Comparison of ENCODE assay signal across 7 cellular contexts in the genomic region with DNA sequence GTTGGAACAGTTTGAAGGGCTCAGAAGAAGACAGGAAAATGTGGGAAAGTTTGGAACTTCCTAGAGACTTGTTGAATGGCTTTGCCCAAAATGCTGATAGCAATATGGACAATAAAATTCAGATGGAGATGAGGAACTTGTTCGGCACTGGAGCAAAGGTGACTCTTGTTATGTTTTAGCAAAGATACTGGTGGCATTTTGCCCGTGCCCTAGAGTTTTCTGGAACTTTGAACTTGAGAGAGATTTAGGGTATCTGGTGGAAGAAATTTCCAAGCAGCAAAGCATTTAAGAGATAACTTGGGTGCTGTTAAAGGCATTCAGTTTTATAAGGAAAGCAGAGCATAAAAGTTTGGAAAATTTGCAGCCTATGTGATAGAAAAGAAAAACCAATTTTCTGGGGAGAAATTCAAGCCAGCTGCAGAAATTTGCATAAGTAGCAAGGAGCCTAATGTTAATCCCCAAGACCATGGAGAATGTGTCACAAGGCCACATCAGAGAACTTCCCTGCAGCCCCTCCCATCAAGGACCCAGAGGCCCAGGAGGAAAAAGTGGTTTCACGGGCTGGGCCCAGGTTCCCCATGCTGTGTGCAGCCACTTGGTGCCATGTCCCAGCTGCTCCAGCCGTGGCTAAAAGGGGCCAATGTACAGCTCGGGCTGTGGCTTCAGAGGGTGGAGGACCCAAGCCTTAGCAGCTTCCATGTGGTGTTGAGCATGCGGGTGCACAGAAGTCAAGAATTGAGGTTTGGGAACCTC. TPM values are rescaled to one million over a fixed set of nuclear protein-coding genes. Genes with fewer than 3 reads are reported as not detected.
DNase-seq lines count a peak whose midpoint lies in the region; ATAC-seq, FAIRE-seq and TF ChIP-seq lines count a peak whose summit lies in the region.
"Not testable (repeated sequence)": the region's sequence is repeated elsewhere in the genome, so short reads cannot be mapped to it uniquely, and the experiment has no call there.

No MANE protein-coding gene starts in this region.

- H4K91ac ChIP-seq in H1 (replicated peaks; ENCODE audit: insufficient read length, low read length); neuronal stem cell (ENCODE audit: low read depth, low read length, poor library complexity): not testable (repeated sequence)

- WGBS in H1 (ENCODE audit: extremely low coverage in 1 of 2, insufficient coverage in 1 of 2, insufficient read length in 1 of 2, insufficient replicate concordance in 2 of 2, low coverage in 1 of 2, low lambda C conversion rate in 2 of 2, missing lambda C conversion rate in 1 of 2), 2 experiments: 88% methylated on average over 6 of the region's 6 CpGs; no CpG with 5 or more reads in 1 of the 2 experiments
- WGBS in neuronal stem cell (ENCODE audit: extremely low coverage in 2 of 2, insufficient read length in 2 of 2, insufficient replicate concordance in 1 of 2), 2 donors: no CpG with 5 or more reads among the region's 6 CpGs

- H3K4me1 Mint-ChIP-seq in GM23338: peaks cover 14% of the 10 kb centered on the region

- peak; percentile 16; the same call in 2 of the 3 replicates for ATAC-seq in GM23338

- DNase-seq in GM23338 (ENCODE audit: low spot score); H1 (ENCODE audit: low read depth in 1 of 2, low spot score in 2 of 2); neuronal stem cell (ENCODE audit: low spot score): not testable (repeated sequence)
- peak; percentile 46 for DNase-seq in Jurkat, Clone E6-1 (ENCODE audit: low read depth, low spot score)
- peak; percentile 74 for DNase-seq in MV-4-11 (lab: John Stamatoyannopoulos, UW)
- DNase-seq in SJCRH30: peak; percentile 6 to 17

- H3K56ac ChIP-seq in H1 (replicated peaks; ENCODE audit: insufficient read length, low read depth, low read length): not testable (repeated sequence)

- H2BK15ac ChIP-seq in H1 (ENCODE audit: low read length); neuronal stem cell (ENCODE audit: low read length): not testable (repeated sequence)

- H4K8ac ChIP-seq in H1 (ENCODE audit: extremely low read depth, insufficient read depth, low read length): peak overlapping the region; percentile 51; the same call in 1 of the 2 replicates
- H4K8ac ChIP-seq in neuronal stem cell (ENCODE audit: low read depth, low read length): not testable (repeated sequence)

- H3K27ac ChIP-seq in BLaER1 (peak overlapping the region; percentile 43), GM23338 (ENCODE audit: low read depth) (0 out of 2 replicates have a peak overlapping the region, but pooled peaks have one; percentile 39)
- H3K27ac ChIP-seq in SJCRH30; H1 (ENCODE audit: low read depth, low read length); neuronal stem cell (replicated peaks; ENCODE audit: low read length): not testable (repeated sequence)

- not testable (repeated sequence) for FAIRE-seq in H1 (lab: Jason Lieb, UNC)

- not testable (repeated sequence) for H3K79me2 ChIP-seq in GM23338 (replicated peaks; ENCODE audit: insufficient read depth); H1 (ENCODE audit: control insufficient read depth in 1 of 2, insufficient read depth in 2 of 2, low read length in 2 of 2)

- peak overlapping the region; percentile 17; the same call in 1 of the 2 replicates for H3K9ac ChIP-seq in BLaER1
- not testable (repeated sequence) for H3K9ac ChIP-seq in H1 (replicated peaks in 1 of 4; ENCODE audit: extremely low read depth in 1 of 4, low read depth in 3 of 4, low read length in 3 of 4); neuronal stem cell (ENCODE audit: low read depth, low read length, poor library complexity)

- H3K36me3 Mint-ChIP-seq in GM23338 (ENCODE audit: low read depth): not testable (repeated sequence)

- not testable (repeated sequence) for H2BK20ac ChIP-seq in H1 (ENCODE audit: low read length)

- POLR2A ChIA-PET in H1 (lab: Charles Lee; ENCODE audit: partially characterized antibody): interaction anchor here (1.0 to 1.5 kb wide), 3 partner anchors 15 to 76 kb away, joined by 3 to 4 read pairs (median 3); no protein-coding TSS in a partner anchor

- H3K14ac ChIP-seq in H1 (ENCODE audit: insufficient read length); neuronal stem cell (ENCODE audit: low read length): not testable (repeated sequence)

- not testable (repeated sequence) for H3F3A ChIP-seq in GM23338 (replicated peaks; ENCODE audit: low read depth)

- H2BK120ac ChIP-seq in H1 (replicated peaks; ENCODE audit: low read depth, low read length); neuronal stem cell (ENCODE audit: low read depth, low read length): not testable (repeated sequence)

- TF ChIP-seq EP300 in H1 (IDR thresholded peaks at IDR 0.05; ENCODE audit: borderline replicate concordance in 1 of 2, low read depth in 2 of 2, low read length in 2 of 2): not testable (repeated sequence)

- not testable (repeated sequence) for TF ChIP-seq CTCF in GM23338 (conservative IDR thresholded peaks at IDR 0.05; ENCODE audit: low read depth in 2 of 2); H1 (IDR thresholded peaks at IDR 0.05; ENCODE audit: control extremely low read depth in 1 of 3, insufficient read depth in 1 of 3, low read depth in 1 of 3, low read length in 3 of 3)

- TF ChIP-seq POLR2A in H1 (IDR thresholded peaks at IDR 0.05; ENCODE audit: control extremely low read depth in 1 of 2, low read depth in 2 of 2, low read length in 2 of 2): not testable (repeated sequence)

- CTCF ChIA-PET in H1 (lab: Charles Lee; ENCODE audit: partially characterized antibody): interaction anchor here (0.7 kb wide), 1 partner anchor 11 kb away, joined by 4 read pairs; no protein-coding TSS in a partner anchor

- not testable (repeated sequence) for H3K27ac Mint-ChIP-seq in GM23338

- not testable (repeated sequence) for TF ChIP-seq RAD21 in H1 (IDR thresholded peaks at IDR 0.05 in 1 of 2, conservative IDR thresholded peaks at IDR 0.05 in 1 of 2; ENCODE audit: low read depth in 2 of 2, low read length in 2 of 2)

- not testable (repeated sequence) for H2BK5ac ChIP-seq in H1 (ENCODE audit: low read depth, low read length)
- H2BK5ac ChIP-seq in neuronal stem cell (ENCODE audit: low read length): peak overlapping the region; percentile 53

- not testable (repeated sequence) for H3K23me2 ChIP-seq in H1 (ENCODE audit: low read depth, low read length)

- H3K9me3 Mint-ChIP-seq in GM23338: not testable (repeated sequence)

- H4K5ac ChIP-seq in H1 (ENCODE audit: insufficient read length, low read depth, low read length): not testable (repeated sequence)

- H3K9me3 ChIP-seq in BLaER1; SJCRH30 (replicated peaks); H1 (ENCODE audit: insufficient read depth in 2 of 2, low read depth in 1 of 2, low read length in 1 of 2); neuronal stem cell (replicated peaks in 1 of 2; ENCODE audit: control insufficient read depth in 2 of 2, insufficient read depth in 1 of 2, low read depth in 1 of 2, low read length in 2 of 2): not testable (repeated sequence)

- H3K27me3 ChIP-seq in BLaER1; GM23338 (ENCODE audit: insufficient read depth); SJCRH30; H1 (replicated peaks in 1 of 4; ENCODE audit: control insufficient read depth in 3 of 4, extremely low read depth in 1 of 4, insufficient read depth in 3 of 4, low read length in 3 of 4); neuronal stem cell (ENCODE audit: control insufficient read depth in 3 of 3, insufficient read depth in 3 of 3, low read depth in 1 of 3, low read length in 3 of 3): not testable (repeated sequence)

- H3K4me2 ChIP-seq in BLaER1: peak overlapping the region; percentile 81
- not testable (repeated sequence) for H3K4me2 ChIP-seq in GM23338; H1 (ENCODE audit: insufficient read depth in 1 of 2, low read depth in 2 of 2, low read length in 2 of 2); neuronal stem cell (ENCODE audit: insufficient read depth, low read length, poor library complexity, severe bottlenecking)

- H2AFZ ChIP-seq in GM23338; H1 (ENCODE audit: low read length); neuronal stem cell (ENCODE audit: low read length): not testable (repeated sequence)

- not testable (repeated sequence) for H2BK12ac ChIP-seq in H1 (ENCODE audit: low read depth, low read length); neuronal stem cell (ENCODE audit: low read length)

- peaks cover 32% of the 10 kb centered on the region for H3K4me1 ChIP-seq in BLaER1
- H3K4me1 ChIP-seq in GM23338 (ENCODE audit: insufficient read depth); SJCRH30: not testable (repeated sequence)
- H3K4me1 ChIP-seq in H1 (replicated peaks in 1 of 4; ENCODE audit: control insufficient read depth in 3 of 4, insufficient read depth in 4 of 4, low read length in 3 of 4): peaks cover 4 to 11% (median 7%) of the 10 kb centered on the region in 4 experiments; a peak in 4 of 7 replicates
- H3K4me1 ChIP-seq in neuronal stem cell (ENCODE audit: control insufficient read depth in 2 of 2, insufficient read depth in 1 of 2, low read depth in 1 of 2, low read length in 2 of 2): peaks cover 14% of the 10 kb centered on the region in 2 donors

- H3K18ac ChIP-seq in H1 (ENCODE audit: extremely low read depth, low read length): peak overlapping the region; percentile 19; the same call in 1 of the 2 replicates
- H3K18ac ChIP-seq in neuronal stem cell (ENCODE audit: low read length): not testable (repeated sequence)

- not testable (repeated sequence) for H3K4ac ChIP-seq in H1 (replicated peaks; ENCODE audit: insufficient read length, low read depth, low read length); neuronal stem cell (ENCODE audit: low read length)

- not testable (repeated sequence) for H3K27me3 Mint-ChIP-seq in GM23338 (ENCODE audit: insufficient read depth, low read depth, poor library complexity)

- not testable (repeated sequence) for H2AK5ac ChIP-seq in H1 (ENCODE audit: low read depth, low read length)
- H2AK5ac ChIP-seq in neuronal stem cell (ENCODE audit: low read depth, low read length): peak overlapping the region; percentile 84

- not testable (repeated sequence) for H3K79me1 ChIP-seq in H1 (ENCODE audit: low read depth, low read length); neuronal stem cell (ENCODE audit: low read depth, low read length)

- H3K4me3 ChIP-seq in BLaER1; GM23338; Jurkat, Clone E6-1 (ENCODE audit: low read length); SJCRH30; H1 (ENCODE audit: extremely low read depth in 1 of 4, insufficient read depth in 2 of 4, low read depth in 3 of 4, low read length in 4 of 4); neuronal stem cell (ENCODE audit: low read length in 2 of 2): not testable (repeated sequence)

- peaks cover 12% of the 10 kb centered on the region for H4K20me1 ChIP-seq in BLaER1
- H4K20me1 ChIP-seq in GM23338 (replicated peaks; ENCODE audit: insufficient read depth); H1 (replicated peaks in 1 of 2; ENCODE audit: control insufficient read depth in 1 of 2, insufficient read depth in 2 of 2, low read length in 2 of 2): not testable (repeated sequence)

- not testable (repeated sequence) for H3K4me3 Mint-ChIP-seq in GM23338

- H3K23ac ChIP-seq in H1 (ENCODE audit: insufficient read length); neuronal stem cell (ENCODE audit: low read depth, low read length, poor library complexity): not testable (repeated sequence)

- not testable (repeated sequence) for H3K36me3 ChIP-seq in BLaER1; GM23338 (ENCODE audit: insufficient read depth); SJCRH30; H1 (ENCODE audit: control insufficient read depth in 2 of 4, insufficient read depth in 4 of 4, low read length in 3 of 4); neuronal stem cell (replicated peaks in 1 of 2; ENCODE audit: control insufficient read depth in 2 of 2, insufficient read depth in 2 of 2, low read length in 2 of 2)

- not testable (repeated sequence) for H3K9me2 ChIP-seq in GM23338 (ENCODE audit: insufficient read depth)

RNA-seq across cellular contexts. Expression of a gene that starts 32.8 kb away (rescaled TPM):
- 35.2 and 50.3 TPM in 2 replicates for total RNA-seq in GM23338 (2014; rRNA removed; shearing (Covaris generic))
- polyA plus RNA-seq in GM23338 (2016; fragmentation: Nextera tagmentation; extraction: Ambion mirVana) (54.5 and 55.6 TPM in 2 replicates), H1 (2011; rRNA removed) (44.0 and 63.9 TPM in 2 replicates)
- polyA plus RNA-seq in Jurkat, Clone E6-1 (2012; ENCODE audit: insufficient read depth, insufficient read length): 73.1 TPM
- total RNA-seq in SJCRH30 (2014; rRNA removed; shearing (Covaris generic)): 18.3 and 20.0 TPM in 2 replicates
- 33.7 and 37.8 TPM in 2 replicates for total RNA-seq in H1 (2021; fragmentation: NEBNext Ultra II Directional; extraction: Animal tissue kit (Norgen Biotek cat#: 25700))
- polyA plus RNA-seq in H1 (2011; cell fraction: cytosol; rRNA removed): 50.1 TPM
- polyA plus RNA-seq in H1 (2011; cell fraction: nucleus; rRNA removed): 28.7 TPM
- 31.6 to 39.6 TPM (median 33.4 TPM) in 4 replicates for polyA plus RNA-seq in H1 (2012, experiment 1 of 2)
- 43.2 TPM for polyA plus RNA-seq in H1 (2012, experiment 2 of 2)
- 29.9 TPM for polyA plus RNA-seq in H1 (2013, experiment 1 of 2)
- polyA plus RNA-seq in H1 (2013, experiment 2 of 2): 29.0 TPM
- polyA minus RNA-seq in H1 (2011; rRNA and poly(A)+ RNA removed): 23.6 and 26.5 TPM in 2 replicates
- polyA minus RNA-seq in H1 (2011; cell fraction: cytosol; rRNA and poly(A)+ RNA removed): 12.4 TPM
- 13.5 TPM for polyA minus RNA-seq in H1 (2011; cell fraction: nucleus; rRNA and poly(A)+ RNA removed)
- polyA plus RNA-seq in neuronal stem cell (2013, experiment 1 of 2): 47.8 TPM
- polyA plus RNA-seq in neuronal stem cell (2013, experiment 2 of 2): 48.4 TPM

RNA-seq across cellular contexts. Expression of a gene that starts 37.9 kb away (rescaled TPM):
- 61.6 and 63.7 TPM in 2 replicates for total RNA-seq in GM23338 (2014; rRNA removed; shearing (Covaris generic))
- 40.9 and 44.9 TPM in 2 replicates for polyA plus RNA-seq in GM23338 (2016; fragmentation: Nextera tagmentation; extraction: Ambion mirVana)
- 93.3 TPM for polyA plus RNA-seq in Jurkat, Clone E6-1 (2012; ENCODE audit: insufficient read depth, insufficient read length)
- 42.9 and 45.9 TPM in 2 replicates for total RNA-seq in SJCRH30 (2014; rRNA removed; shearing (Covaris generic))
- 62.2 and 67.2 TPM in 2 replicates for total RNA-seq in H1 (2021; fragmentation: NEBNext Ultra II Directional; extraction: Animal tissue kit (Norgen Biotek cat#: 25700))
- 72.1 and 98.6 TPM in 2 replicates for polyA plus RNA-seq in H1 (2011; rRNA removed)
- 69.3 TPM for polyA plus RNA-seq in H1 (2011; cell fraction: cytosol; rRNA removed)
- 94.0 TPM for polyA plus RNA-seq in H1 (2011; cell fraction: nucleus; rRNA removed)
- 45.0 to 56.8 TPM (median 49.9 TPM) in 4 replicates for polyA plus RNA-seq in H1 (2012, experiment 1 of 2)
- polyA plus RNA-seq in H1 (2012, experiment 2 of 2): 42.9 TPM
- 40.1 TPM for polyA plus RNA-seq in H1 (2013, experiment 1 of 2)
- polyA plus RNA-seq in H1 (2013, experiment 2 of 2): 39.2 TPM
- polyA minus RNA-seq in H1 (2011; rRNA and poly(A)+ RNA removed): 53.5 and 56.6 TPM in 2 replicates
- polyA minus RNA-seq in H1 (2011; cell fraction: cytosol; rRNA and poly(A)+ RNA removed): 37.0 TPM
- 35.1 TPM for polyA minus RNA-seq in H1 (2011; cell fraction: nucleus; rRNA and poly(A)+ RNA removed)
- 60.5 TPM for polyA plus RNA-seq in neuronal stem cell (2013, experiment 1 of 2)
- polyA plus RNA-seq in neuronal stem cell (2013, experiment 2 of 2): 58.3 TPM

RNA-seq across cellular contexts. Expression of a gene that starts 40.0 kb away (rescaled TPM):
- total RNA-seq in GM23338 (2014; rRNA removed; shearing (Covaris generic)): 1,861 and 2,007 TPM in 2 replicates
- polyA plus RNA-seq in GM23338 (2016; fragmentation: Nextera tagmentation; extraction: Ambion mirVana) (8,990 and 10,188 TPM in 2 replicates), H1 (2011; rRNA removed) (643 and 683 TPM in 2 replicates)
- polyA plus RNA-seq in Jurkat, Clone E6-1 (2012; ENCODE audit: insufficient read depth, insufficient read length): 4,686 TPM
- total RNA-seq in SJCRH30 (2014; rRNA removed; shearing (Covaris generic)): 1,694 and 1,855 TPM in 2 replicates
- 2,680 and 2,823 TPM in 2 replicates for total RNA-seq in H1 (2021; fragmentation: NEBNext Ultra II Directional; extraction: Animal tissue kit (Norgen Biotek cat#: 25700))
- polyA plus RNA-seq in H1 (2011; cell fraction: cytosol; rRNA removed): 2,462 TPM
- 898 TPM for polyA plus RNA-seq in H1 (2011; cell fraction: nucleus; rRNA removed)
- 2,061 to 2,998 TPM (median 2,419 TPM) in 4 replicates for polyA plus RNA-seq in H1 (2012, experiment 1 of 2)
- polyA plus RNA-seq in H1 (2012, experiment 2 of 2): 1,442 TPM
- polyA plus RNA-seq in H1 (2013, experiment 1 of 2): 4,157 TPM
- polyA plus RNA-seq in H1 (2013, experiment 2 of 2): 3,985 TPM
- polyA minus RNA-seq in H1 (2011; rRNA and poly(A)+ RNA removed): 94.7 and 121 TPM in 2 replicates
- polyA minus RNA-seq in H1 (2011; cell fraction: cytosol; rRNA and poly(A)+ RNA removed): 755 TPM
- polyA minus RNA-seq in H1 (2011; cell fraction: nucleus; rRNA and poly(A)+ RNA removed): 623 TPM
- polyA plus RNA-seq in neuronal stem cell (2013, experiment 1 of 2): 3,606 TPM
- 3,678 TPM for polyA plus RNA-seq in neuronal stem cell (2013, experiment 2 of 2)
